In the genomic region with DNA sequence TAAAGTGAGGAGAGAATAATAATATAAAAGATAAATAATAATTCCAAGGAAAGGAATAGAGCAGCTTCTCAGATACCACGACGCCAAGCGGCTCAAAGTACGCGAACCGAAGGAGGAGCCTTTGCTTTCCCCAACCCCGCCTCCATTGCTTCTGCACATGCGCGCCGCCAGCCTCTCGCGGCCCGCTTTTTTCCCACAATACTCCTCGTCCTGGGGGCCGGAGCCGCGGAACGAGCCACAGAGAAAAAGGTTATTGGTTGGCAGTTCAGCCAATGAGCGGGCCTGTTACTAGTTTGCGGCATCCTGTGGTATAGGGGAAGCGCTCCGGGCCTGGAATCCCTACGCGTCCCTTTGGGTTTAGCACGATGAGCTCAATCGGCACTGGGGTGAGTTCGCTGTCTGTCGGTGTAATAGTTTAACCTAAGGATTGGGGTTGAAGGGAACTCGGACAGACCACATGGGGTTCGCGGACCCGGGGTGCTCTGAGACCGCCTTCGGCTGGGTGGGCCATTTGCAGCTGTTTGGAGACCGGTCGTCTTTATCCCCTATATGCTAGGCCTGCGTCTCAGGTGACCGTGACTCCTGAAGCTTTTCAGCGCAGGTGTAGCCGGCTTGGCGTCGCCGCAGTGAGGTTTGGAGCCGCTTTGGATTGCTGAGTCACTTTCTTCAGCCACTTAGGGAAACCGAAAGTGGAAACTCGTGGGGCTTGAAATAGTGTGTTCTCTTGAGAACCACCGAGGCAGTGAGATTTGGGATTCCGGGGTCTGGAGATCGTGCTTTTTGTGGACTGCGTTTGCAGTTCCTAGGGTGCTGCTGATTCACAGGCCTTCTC, we compare ENCODE assay signal across 8 cellular contexts. TPM values are rescaled to one million over a fixed set of nuclear protein-coding genes. Genes with fewer than 3 reads are reported as not detected.
A peak's percentile ranks its signal among the peaks of the same experiment; 100 is the strongest.
DNase-seq lines count a peak whose midpoint lies in the region; ATAC-seq, FAIRE-seq and TF ChIP-seq lines count a peak whose summit lies in the region.

Gene PSMA3, plus strand, starts transcription at position 288 of the 832 bp plus-strand sequence. Its CDS starts 78 bp downstream, at position 366.

- TSS peak; percentile 81 for BruUV-seq in HepG2 (replicated peaks; lab: Mats Ljungman, UMichigan)

- TF ChIP-seq POLR2A in HepG2 (IDR thresholded peaks at IDR 0.05; ENCODE audit: insufficient read depth in 1 of 2, low read depth in 2 of 2, low read length in 2 of 2) = peak; percentile 77 to 95

- peaks cover 16% of the 10 kb centered on the region for H3K36me3 Mint-ChIP-seq in activated CD4-positive, alpha-beta memory T cell treated with anti-CD3 and anti-CD28 coated beads for 36 hours

- CTCF ChIA-PET in activated CD4-positive, alpha-beta memory T cell treated with anti-CD3 and anti-CD28 coated beads for 36 hours (lab: Charles Lee) = interaction anchor here (1.1 to 1.3 kb wide), 4 partner anchors 14 to 182 kb away, joined by 3 to 4 read pairs (median 3); partner anchors contain the start of genes ARID4A, KIAA0586 and TIMM9
- CTCF ChIA-PET in HepG2 (lab: Yijun Ruan, JAX; ENCODE audit: low intra/inter-chr PET ratio, low total read pairs) = no interaction called here

- peak within 1 kb of the TSS; percentile 80 for H2AFZ ChIP-seq in HepG2 (ENCODE audit: low read length)

- H3K9me3 ChIP-seq in HepG2 (ENCODE audit: low read length) = no peaks in the 10 kb centered on the region

- peak within 1 kb of the TSS; percentile 90 for H3K27ac Mint-ChIP-seq in activated CD4-positive, alpha-beta memory T cell treated with anti-CD3 and anti-CD28 coated beads for 36 hours

- peaks cover 46% of the 10 kb centered on the region for H3K79me2 ChIP-seq in HepG2 (ENCODE audit: insufficient read depth, low read length)

- POLR2A ChIA-PET in activated CD4-positive, alpha-beta memory T cell treated with anti-CD3 and anti-CD28 coated beads for 36 hours (lab: Charles Lee) = interaction anchor here (0.6 to 1.8 kb wide), 10 partner anchors 8 to 944 kb away, joined by 3 to 31 read pairs (median 4); partner anchors contain the start of genes ACTR10, ARID4A, DAAM1 and KIAA0586
- POLR2A ChIA-PET in HepG2 (lab: Yijun Ruan, JAX) = interaction anchor here (0.6 to 1.8 kb wide), 19 partner anchors 8 to 151 kb away, joined by 3 to 56 read pairs (median 5); partner anchors contain the start of genes ACTR10, ARID4A and TOMM20L

- H3K4me3 Mint-ChIP-seq in activated CD4-positive, alpha-beta memory T cell treated with anti-CD3 and anti-CD28 coated beads for 36 hours = peak within 1 kb of the TSS; percentile 86

- no peak for TF ChIP-seq CTCF in HepG2 (CRISPR knock-in tag; IDR thresholded peaks at IDR 0.05)

- H3K27me3 Mint-ChIP-seq in activated CD4-positive, alpha-beta memory T cell treated with anti-CD3 and anti-CD28 coated beads for 36 hours = no peaks in the 10 kb centered on the region

- no peaks in the 10 kb centered on the region; a peak in 1 of 5 replicates for H3K27me3 ChIP-seq in HepG2 (ENCODE audit: control insufficient read depth in 1 of 2, insufficient read depth in 2 of 2, low read length in 2 of 2)

- peaks cover 39% of the 10 kb centered on the region for H3K4me1 ChIP-seq in HepG2 (ENCODE audit: insufficient read depth, low read length)

- ATAC-seq in GM19438 (IDR thresholded peaks at IDR 0.05; ENCODE audit: low read depth, unreplicated experiment) (peak; percentile 84), HG03575 (IDR thresholded peaks at IDR 0.05; ENCODE audit: extremely low read depth, insufficient number of reproducible peaks, low FRiP score, unreplicated experiment) (peak; percentile 82), HepG2 (peak; percentile 94)

- H3K9ac ChIP-seq in HepG2 (ENCODE audit: insufficient read depth, low read depth, low read length) = peak within 1 kb of the TSS; percentile 97

- under 1% methylated on average over 27 of the region's 50 CpGs for WGBS in HepG2 (ENCODE audit: low lambda C conversion rate)

- peaks cover 2 to 15% of the 10 kb centered on the region in 2 experiments; a peak in 3 of 5 replicates for H3K36me3 ChIP-seq in HepG2 (replicated peaks in 1 of 2; ENCODE audit: control insufficient read depth in 1 of 2, insufficient read depth in 2 of 2, low read length in 2 of 2)

- peaks cover 42% of the 10 kb centered on the region for H3K4me1 Mint-ChIP-seq in activated CD4-positive, alpha-beta memory T cell treated with anti-CD3 and anti-CD28 coated beads for 36 hours (ENCODE audit: low read depth)

- in situ Hi-C loops in HepG2 (cut with HindIII; ENCODE audit: extremely low pct_ligation_motif_present, low pct_unique_long_range_greater_than_20kb) = no loop called here

- peak within 1 kb of the TSS; percentile 93 for H3K4me2 ChIP-seq in HepG2 (ENCODE audit: low read depth, low read length)

- peak within 1 kb of the TSS; percentile 99 for H3K27ac ChIP-seq in HepG2 (ENCODE audit: extremely low read length, insufficient read depth, low read length)

- H3K4me3 ChIP-seq in HepG2 (replicated peaks in 1 of 3; ENCODE audit: insufficient read depth in 1 of 3, low read depth in 2 of 3, low read length in 3 of 3) = peak within 1 kb of the TSS; percentile 66 to 100 (median 93)

- H4K20me1 ChIP-seq in HepG2 (ENCODE audit: insufficient read depth, low read length) = peaks cover 17% of the 10 kb centered on the region

- FAIRE-seq in HepG2 (lab: Jason Lieb, UNC) = peak; percentile 91

- intact Hi-C loops in activated CD4-positive, alpha-beta memory T cell treated with anti-CD3 and anti-CD28 coated beads for 36 hours (cut with micrococcal nuclease) = loop anchor here (1.0 to 10.0 kb wide), 9 partner anchors 37 to 976 kb away; partner anchors contain the start of genes AP5M1, ARID4A, ARMH4 and DAAM1
- intact Hi-C loops in HepG2 (cut with micrococcal nuclease; ENCODE audit: unreplicated experiment) = loop anchor here (1.0 kb wide), 3 partner anchors 28 to 53 kb away; partner anchors contain the start of gene ACTR10

- TF ChIP-seq EP300 in HepG2 (IDR thresholded peaks at IDR 0.05; ENCODE audit: low read depth in 2 of 2, low read length in 2 of 2) (no peak), HepG2 (CRISPR knock-in tag; IDR thresholded peaks at IDR 0.05; ENCODE audit: borderline replicate concordance) (no peak)

- peak; percentile 99 for DNase-seq in CD1c-positive myeloid dendritic cell (ENCODE audit: extremely low spot score)
- DNase-seq in NCI-H82 treated with DMSO at 0.1 percent for 48 hours (lab: John Stamatoyannopoulos, UW; ENCODE audit: unreplicated experiment) = peak; percentile 91
- peak; percentile 99 for DNase-seq in activated CD4-positive, alpha-beta memory T cell treated with anti-CD3 and anti-CD28 coated beads for 36 hours
- DNase-seq in dermis microvascular lymphatic vessel endothelial cell (ENCODE audit: low read depth in 2 of 2) = peak; percentile 93 to 98
- peak; percentile 96 for DNase-seq in HepG2 (ENCODE audit: low spot score)
- DNase-seq in stimulated activated CD4-positive, alpha-beta T cell treated with anti-CD3 and anti-CD28 coated beads, Interleukin-4, amount 100 ng/mL, for 1 hour = peak; percentile 98

- no peak for TF ChIP-seq RAD21 in HepG2 (CRISPR knock-in tag; IDR thresholded peaks at IDR 0.05)

- H3K9me3 Mint-ChIP-seq in activated CD4-positive, alpha-beta memory T cell treated with anti-CD3 and anti-CD28 coated beads for 36 hours = no peaks in the 10 kb centered on the region

TF ChIP-seq in HepG2, 621 proteins besides CTCF, POLR2A, EP300 and RAD21 (continues in another document):
- TF ChIP-seq NR2F2 (IDR thresholded peaks at IDR 0.05; ENCODE audit: borderline replicate concordance, low read depth) (no peak; the same call in 1 of the 2 replicates), SP1 (IDR thresholded peaks at IDR 0.05) (no peak), SP1 (CRISPR knock-in tag; IDR thresholded peaks at IDR 0.05) (no peak; the same call in 1 of the 2 replicates), PAWR (CRISPR knock-in tag; IDR thresholded peaks at IDR 0.05; ENCODE audit: borderline replicate concordance) (no peak), GLMP (CRISPR knock-in tag; IDR thresholded peaks at IDR 0.05; ENCODE audit: borderline replicate concordance) (no peak), ZKSCAN8 (CRISPR knock-in tag; IDR thresholded peaks at IDR 0.05; ENCODE audit: borderline replicate concordance) (no peak)

RNA-seq across cellular contexts. Expression of gene PSMA3, which starts in this region (rescaled TPM):
- 100 to 1,000 TPM; 349 to 355 TPM for total RNA-seq in activated CD4-positive, alpha-beta memory T cell treated with anti-CD3 and anti-CD28 coated beads for 36 hours
- total RNA-seq in dermis microvascular lymphatic vessel endothelial cell (106 and 120 TPM in 2 replicates), HepG2 (2016; rRNA removed; fragmentation: Illumina TruSeq; extraction: Trizol) (275 and 443 TPM in 2 replicates)
- 91.1 and 98.5 TPM in 2 replicates for total RNA-seq in HepG2 (2016; cell fraction: cytosol; rRNA removed; fragmentation: Illumina TruSeq; extraction: Trizol; ENCODE audit: low read depth)
- 286 and 449 TPM in 2 replicates for total RNA-seq in HepG2 (2016; cell fraction: insoluble cytoplasmic fraction; rRNA removed; fragmentation: Illumina TruSeq; extraction: Trizol)
- 85.3 and 99.1 TPM in 2 replicates for total RNA-seq in HepG2 (2016; cell fraction: membrane; rRNA removed; fragmentation: Illumina TruSeq; extraction: Trizol)
- total RNA-seq in HepG2 (2016; cell fraction: nucleus; rRNA removed; fragmentation: Illumina TruSeq; extraction: Trizol) = 143 and 154 TPM in 2 replicates
- polyA plus RNA-seq in HepG2 (2011; rRNA removed) = 167 and 232 TPM in 2 replicates
- 146 and 177 TPM in 2 replicates for polyA plus RNA-seq in HepG2 (2011; cell fraction: cytosol; rRNA removed)
- polyA plus RNA-seq in HepG2 (2011; cell fraction: nucleus; rRNA removed) = 47.5 and 66.3 TPM in 2 replicates
- 133 and 136 TPM in 2 replicates for polyA plus RNA-seq in HepG2 (2012)
- 61.4 and 63.4 TPM in 2 replicates for polyA plus RNA-seq in HepG2 (2016; cell fraction: cytosol; fragmentation: Illumina TruSeq; extraction: Trizol; ENCODE audit: low read depth)
- polyA plus RNA-seq in HepG2 (2016; cell fraction: insoluble cytoplasmic fraction; fragmentation: Illumina TruSeq; extraction: Trizol; ENCODE audit: low read depth) = 402 and 430 TPM in 2 replicates
- 72.9 and 75.0 TPM in 2 replicates for polyA plus RNA-seq in HepG2 (2016; cell fraction: membrane; fragmentation: Illumina TruSeq; extraction: Trizol; ENCODE audit: low read depth)
- polyA plus RNA-seq in HepG2 (2016; cell fraction: nucleus; fragmentation: Illumina TruSeq; extraction: Trizol; ENCODE audit: insufficient read depth, low read depth) = 170 and 172 TPM in 2 replicates
- 80.9 and 206 TPM in 2 replicates for polyA minus RNA-seq in HepG2 (2011; rRNA and poly(A)+ RNA removed; ENCODE audit: low replicate concordance)
- polyA minus RNA-seq in HepG2 (2011; cell fraction: cytosol; rRNA and poly(A)+ RNA removed) = 48.7 and 51.6 TPM in 2 replicates
- polyA minus RNA-seq in HepG2 (2011; cell fraction: nucleus; rRNA and poly(A)+ RNA removed) = 75.1 and 78.7 TPM in 2 replicates

Comparison
In these comparisons a context has a peak if more than half of its experiments do, and no peak if none do; other contexts are left out.
1. Peak in every context shown above with its lines: DNase-seq, ATAC-seq, H3K4me3 ChIP-seq and H3K27ac ChIP-seq.